ENCODE assay signal across 15 cellular contexts in the genomic region with DNA sequence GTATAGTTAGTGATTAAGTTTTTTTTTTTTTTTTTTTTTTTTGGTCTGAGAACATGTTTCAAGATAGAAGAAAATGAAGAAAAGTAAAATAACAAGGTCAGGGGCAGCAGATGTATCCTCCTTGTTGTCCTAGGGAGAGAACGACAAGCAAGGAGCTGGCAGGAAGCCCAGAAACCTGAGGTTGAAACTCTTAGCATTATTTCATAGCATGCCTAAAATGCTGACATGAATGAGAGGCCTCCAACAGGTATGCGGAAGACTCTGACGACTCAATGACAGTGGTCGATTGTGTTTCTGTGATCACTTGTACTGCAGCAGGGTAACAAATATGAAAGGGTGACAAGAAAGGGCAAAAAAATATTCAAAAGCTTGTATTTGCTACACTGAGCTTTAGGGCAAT.
DNase-seq lines count a peak whose midpoint lies in the region; ATAC-seq, FAIRE-seq and TF ChIP-seq lines count a peak whose summit lies in the region.
"Had no signal": no experiment of that assay in that cellular context is flagged by ENCODE, and none has a peak within 500 bp of the region (broad histone marks: within the 10 kb centered on the region; RNA-seq: fewer than 3 reads in every experiment).

No MANE protein-coding gene starts in this region.

- no peaks in the 10 kb centered on the region for H3K9me3 ChIP-seq in testis
- H3K9me3 ChIP-seq: thoracic aorta had no signal

- H3K27ac ChIP-seq in testis, result no peak overlapping the region
- H3K27ac ChIP-seq: 22Rv1, heart left ventricle, thoracic aorta had no signal

- WGBS in testis, 2 donors, result 15 to 22% methylated on average over 4 of the region's 4 CpGs

- DNase-seq in DMS53 (lab: John Stamatoyannopoulos, UW) (peak; percentile 36), DMS53 treated with DMSO at 0.1 percent for 48 hours (lab: John Stamatoyannopoulos, UW; ENCODE audit: unreplicated experiment) (no peak), NCI-H345 treated with DMSO at 0.1 percent for 48 hours (lab: John Stamatoyannopoulos, UW; ENCODE audit: unreplicated experiment) (peak; percentile 68), bronchial epithelial cell (ENCODE audit: low read depth) (peak; percentile 67), testis (peak; percentile 73), left colon (no peak), GOT3 (lab: John Stamatoyannopoulos, UW) (no peak)
- DNase-seq: activated CD4-positive, alpha-beta T cell treated with anti-CD3 and anti-CD28 coated beads for 4 hours; activated gamma-delta T cell treated with Interleukin-2 at 50 U/mL for 16 hours; heart left ventricle; retina; Right ventricle myocardium superior had no signal

- no peaks in the 10 kb centered on the region for H3K4me1 ChIP-seq in testis
- H3K4me1 ChIP-seq: heart left ventricle had no signal

- no peak for TF ChIP-seq POLR2A in testis (IDR thresholded peaks at IDR 0.05)

- ATAC-seq in left colon (no peak), GM21515 (IDR thresholded peaks at IDR 0.05; ENCODE audit: unreplicated experiment) (no peak)
- ATAC-seq: heart left ventricle had no signal

- TF ChIP-seq CTCF in bronchial epithelial cell (IDR thresholded peaks at IDR 0.05; ENCODE audit: insufficient read depth, low read length, severe bottlenecking) (no peak), testis (IDR thresholded peaks at IDR 0.05) (no peak)

- H3K36me3 ChIP-seq in bronchial epithelial cell (ENCODE audit: control insufficient read depth, insufficient read depth, low read length), result no peaks in the 10 kb centered on the region
- H3K36me3 ChIP-seq in testis (ENCODE audit: low read depth, missing control alignments), result no peaks in the 10 kb centered on the region
- H3K36me3 ChIP-seq: heart left ventricle, thoracic aorta had no signal

- no peak for FAIRE-seq in bronchial epithelial cell (lab: Jason Lieb, UNC)

- intact Hi-C loops in testis (cut with DNase I; ENCODE audit: low total_unique reads), result no loop called here
- intact Hi-C loops in left colon (cut with DNase I, micrococcal nuclease), result no loop called here

- no peak overlapping the region for H3K4me3 ChIP-seq in bronchial epithelial cell (ENCODE audit: low read depth, low read length)
- no peak overlapping the region for H3K4me3 ChIP-seq in testis
- H3K4me3 ChIP-seq: heart left ventricle, thoracic aorta had no signal

- H3K27me3 ChIP-seq in bronchial epithelial cell (ENCODE audit: control insufficient read depth, insufficient read depth, low read length) (no peaks in the 10 kb centered on the region), testis (no peaks in the 10 kb centered on the region)
- H3K27me3 ChIP-seq: heart left ventricle had no signal

Comparison
In these comparisons a context has a peak if more than half of its experiments do, and no peak if none do; other contexts are left out.
1. DNase-seq: peak in DMS53 (single experiment), NCI-H345 treated with DMSO at 0.1 percent for 48 hours (single experiment), bronchial epithelial cell (single experiment) and testis (single experiment); none in DMS53 treated with DMSO at 0.1 percent for 48 hours (single experiment), left colon (0 of 2) and GOT3 (single experiment).